ENCODE assay signal across 8 cellular contexts in the genomic region with DNA sequence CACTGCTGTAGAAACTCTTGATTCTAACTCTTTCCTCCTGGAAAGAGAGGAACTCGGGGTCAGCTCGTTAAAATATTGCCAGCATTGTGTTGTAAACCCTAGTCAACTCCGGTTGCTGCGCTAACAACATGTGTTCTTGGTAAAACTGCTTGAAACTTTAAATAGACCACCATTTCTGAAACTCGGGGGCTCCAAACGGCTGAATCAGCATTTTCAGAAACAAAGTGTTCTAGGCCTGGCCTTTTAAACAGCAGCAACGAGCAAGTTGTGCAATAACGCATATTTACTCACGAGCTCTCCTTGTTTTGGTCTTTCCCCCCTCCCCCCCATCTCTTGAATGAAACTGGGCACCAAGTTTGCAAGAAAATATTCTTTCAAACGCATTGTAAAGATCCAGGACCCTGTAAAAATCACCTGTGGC. TPM values are rescaled to one million over a fixed set of nuclear protein-coding genes. Genes with fewer than 3 reads are reported as not detected.
DNase-seq lines count a peak whose midpoint lies in the region; ATAC-seq and TF ChIP-seq lines count a peak whose summit lies in the region.

No MANE protein-coding gene starts in this region.

- peak overlapping the region; percentile 68 to 91 for H3K4me3 ChIP-seq in Panc1 (ENCODE audit: low read depth in 2 of 2, low read length in 2 of 2)
- peak overlapping the region; percentile 67 for H3K4me3 ChIP-seq in epithelial cell of proximal tubule (ENCODE audit: low read depth, low read length)
- H3K4me3 ChIP-seq in osteoblast (ENCODE audit: insufficient read depth, low read length) = peak overlapping the region; percentile 81

- POLR2A ChIA-PET in Panc1 (lab: Charles Lee) = no interaction called here

- H3K9ac ChIP-seq in ES-I3 (ENCODE audit: low read depth, low read length) = peak overlapping the region; percentile 77

- H3K27me3 ChIP-seq in Panc1 (ENCODE audit: control insufficient read depth, insufficient read depth, low read length) (peaks cover 5% of the 10 kb centered on the region; the same call in 1 of the 2 replicates), osteoblast (ENCODE audit: insufficient read depth, low read length) (no peaks in the 10 kb centered on the region)

- H3K27ac ChIP-seq in Panc1 (ENCODE audit: low read length) = peak overlapping the region; percentile 83
- H3K27ac ChIP-seq in osteoblast (ENCODE audit: low read depth, low read length) = peak overlapping the region; percentile 76

- DNase-seq in Panc1 (ENCODE audit: low read depth, low spot score) (no peak), epithelial cell of proximal tubule (ENCODE audit: low read depth) (no peak), osteoblast (ENCODE audit: insufficient read length, low spot score, missing footprints) (peak; percentile 86), SHP77 treated with DMSO at 0.1 percent for 48 hours (lab: John Stamatoyannopoulos, UW) (no peak)
- DNase-seq in activated naive CD4-positive, alpha-beta T cell treated with Interleukin-2 at 50 U/mL for 16 hours = no peak

- H2AFZ ChIP-seq in osteoblast (ENCODE audit: low read length) = peak overlapping the region; percentile 64

- CTCF ChIA-PET in Panc1 (lab: Charles Lee) = no interaction called here

- intact Hi-C loops in Panc1 (cut with micrococcal nuclease; ENCODE audit: unreplicated experiment) = no loop called here

- peaks cover 54% of the 10 kb centered on the region for H3K79me2 ChIP-seq in osteoblast (ENCODE audit: insufficient read depth, low read length)

- in situ Hi-C loops in Panc1 (cut with HindIII; ENCODE audit: low pct_unique_long_range_greater_than_20kb, low sequenced_read_pairs) = no loop called here

- H3K4me1 ChIP-seq in ES-I3 (ENCODE audit: insufficient read depth, low read length) = peaks cover 15% of the 10 kb centered on the region
- H3K4me1 ChIP-seq in Panc1 (ENCODE audit: control insufficient read depth, insufficient read depth, low read length) = peaks cover 6% of the 10 kb centered on the region
- H3K4me1 ChIP-seq in osteoblast (ENCODE audit: insufficient read depth, low read length) = peaks cover 12% of the 10 kb centered on the region

- H4K20me1 ChIP-seq in osteoblast (ENCODE audit: insufficient read depth, low read length) = peaks cover 35% of the 10 kb centered on the region

- H3K9me3 ChIP-seq in ES-I3 (ENCODE audit: control insufficient read depth, insufficient read depth, low read length) = peaks cover 7% of the 10 kb centered on the region; the same call in 1 of the 2 replicates
- H3K9me3 ChIP-seq in Panc1 (ENCODE audit: control insufficient read depth, insufficient read depth, low read depth, low read length) = no peaks in the 10 kb centered on the region; the same call in 1 of the 2 replicates
- no peaks in the 10 kb centered on the region for H3K9me3 ChIP-seq in osteoblast (ENCODE audit: low read depth, low read length)

- BruUV-seq in Panc1 (replicated peaks; lab: Mats Ljungman, UMichigan) = TSS peak; percentile 69

- peak overlapping the region; percentile 84 for H3K4me2 ChIP-seq in osteoblast (ENCODE audit: insufficient read depth, low read length)

- H3K36me3 ChIP-seq in ES-I3 (ENCODE audit: insufficient read depth, low read length) (no peaks in the 10 kb centered on the region; the same call in 1 of the 2 replicates), Panc1 (ENCODE audit: control insufficient read depth, insufficient read depth, low read length) (no peaks in the 10 kb centered on the region), osteoblast (ENCODE audit: insufficient read depth, low read length) (no peaks in the 10 kb centered on the region)

- ATAC-seq in Panc1 = no peak
- ATAC-seq in HG03457 (IDR thresholded peaks at IDR 0.05; ENCODE audit: unreplicated experiment) = no peak
- no peak for ATAC-seq in GM18867 (IDR thresholded peaks at IDR 0.05; ENCODE audit: unreplicated experiment)

- TF ChIP-seq CTCF in Panc1 (IDR thresholded peaks at IDR 0.05) (no peak), epithelial cell of proximal tubule (conservative IDR thresholded peaks at IDR 0.05; ENCODE audit: low read depth, low read length) (no peak), osteoblast (IDR thresholded peaks at IDR 0.05; ENCODE audit: extremely low read depth, low read depth, low read length) (no peak)

RNA-seq across cellular contexts. Expression of a gene that starts 9.2 kb away (rescaled TPM):
- 38.3 TPM for total RNA-seq in Panc1 (2021; ENCODE audit: unreplicated experiment)
- polyA plus RNA-seq in Panc1 (2012; ENCODE audit: insufficient read length) = 27.7 TPM
- total RNA-seq in epithelial cell of proximal tubule = 33.4 and 46.7 TPM in 2 replicates
- 62.6 and 69.5 TPM in 2 replicates for total RNA-seq in osteoblast
